8 cellular contexts compared by ENCODE assay signal in genomic region chr16:58755989-58756649, GRCh38. TPM values are rescaled to one million over a fixed set of nuclear protein-coding genes. Genes with fewer than 3 reads are reported as not detected.
DNase-seq lines count a peak whose midpoint lies in the region; ATAC-seq, FAIRE-seq and TF ChIP-seq lines count a peak whose summit lies in the region.

No MANE protein-coding gene starts in this region.

- peak; percentile 86 for TF ChIP-seq CTCF in chondrocyte (IDR thresholded peaks at IDR 0.05)
- TF ChIP-seq CTCF in HepG2 (CRISPR knock-in tag; IDR thresholded peaks at IDR 0.05) = peak; percentile 97

- H3K27ac Mint-ChIP-seq in chondrocyte (ENCODE audit: unreplicated experiment) = no peak overlapping the region

- peak; percentile 98 for ATAC-seq in GM18861 (IDR thresholded peaks at IDR 0.05; ENCODE audit: unreplicated experiment)
- ATAC-seq in HG03066 (IDR thresholded peaks at IDR 0.05; ENCODE audit: low read depth, unreplicated experiment) = peak; percentile 95
- peak; percentile 98 for ATAC-seq in HepG2

- H3K4me2 ChIP-seq in HepG2 (ENCODE audit: low read depth, low read length) = peak overlapping the region; percentile 25; the same call in 1 of the 2 replicates

- H4K20me1 ChIP-seq in HepG2 (ENCODE audit: insufficient read depth, low read length) = no peaks in the 10 kb centered on the region

- no TSS peak for BruUV-seq in HepG2 (replicated peaks; lab: Mats Ljungman, UMichigan)

- H2AFZ ChIP-seq in HepG2 (ENCODE audit: low read length) = no peak overlapping the region

- H3K27me3 Mint-ChIP-seq in chondrocyte (ENCODE audit: low read depth) = peaks cover 19% of the 10 kb centered on the region

- in situ Hi-C loops in HepG2 (cut with HindIII; ENCODE audit: extremely low pct_ligation_motif_present, low pct_unique_long_range_greater_than_20kb) = loop anchor here (5.0 to 10.0 kb wide), 2 partner anchors 74 to 421 kb away; partner anchors contain the start of gene SLC38A7

- H3K9me3 ChIP-seq in HepG2 (ENCODE audit: low read length) = no peaks in the 10 kb centered on the region

- no peaks in the 10 kb centered on the region for H3K36me3 Mint-ChIP-seq in chondrocyte (ENCODE audit: low read depth)

- no peaks in the 10 kb centered on the region for H3K9me3 Mint-ChIP-seq in chondrocyte (ENCODE audit: low read depth)

- H3K4me3 ChIP-seq in HepG2 (replicated peaks in 1 of 3; ENCODE audit: insufficient read depth in 1 of 3, low read depth in 2 of 3, low read length in 3 of 3) = no peak overlapping the region; a peak in 1 of 6 replicates

- no peak overlapping the region for H3K4me3 Mint-ChIP-seq in chondrocyte (ENCODE audit: unreplicated experiment)

- CTCF ChIA-PET in HepG2 (lab: Yijun Ruan, JAX; ENCODE audit: low intra/inter-chr PET ratio, low total read pairs) = interaction anchor here (1.2 to 2.9 kb wide), 4 partner anchors 77 to 456 kb away, joined by 4 to 9 read pairs (median 6); no protein-coding TSS in a partner anchor

- peak; percentile 94 for TF ChIP-seq RAD21 in HepG2 (CRISPR knock-in tag; IDR thresholded peaks at IDR 0.05)

- peak; percentile 71 for DNase-seq in AG08396 (ENCODE audit: low spot score)
- peak; percentile 68 for DNase-seq in NCI-H2171 treated with DMSO at 0.1 percent for 48 hours (lab: John Stamatoyannopoulos, UW)
- DNase-seq in activated CD4-positive, alpha-beta T cell treated with anti-CD3 and anti-CD28 coated beads for 24 hours (ENCODE audit: low read depth in 2 of 2) = peak; percentile 65 to 68
- DNase-seq in chondrocyte (ENCODE audit: low spot score) = no peak
- peak; percentile 81 for DNase-seq in HepG2 (ENCODE audit: low spot score)
- DNase-seq in stimulated activated CD8-positive, alpha-beta memory T cell treated with anti-CD3 and anti-CD28 coated beads, Interleukin-12 subunit alpha, Interleukin-12 subunit beta, amount 100 ng/mL, for 1 hour (ENCODE audit: low read depth) = peak; percentile 60

- intact Hi-C loops in HepG2 (cut with micrococcal nuclease; ENCODE audit: unreplicated experiment) = loop anchor here (1.0 to 5.0 kb wide), 6 partner anchors 78 to 420 kb away; no protein-coding TSS in a partner anchor

- H3K4me1 ChIP-seq in HepG2 (ENCODE audit: insufficient read depth, low read length) = peaks cover 6% of the 10 kb centered on the region

- 16% methylated on average over 17 of the region's 17 CpGs for WGBS in HepG2 (ENCODE audit: low lambda C conversion rate)

- H3K4me1 Mint-ChIP-seq in chondrocyte (ENCODE audit: low read depth) = no peaks in the 10 kb centered on the region

- POLR2A ChIA-PET in HepG2 (lab: Yijun Ruan, JAX) = interaction anchor here (0.5 to 1.3 kb wide), 5 partner anchors 22 to 159 kb away, joined by 3 to 7 read pairs (median 4); partner anchors contain the start of genes GOT2 and SLC38A7

- no peak for TF ChIP-seq POLR2A in HepG2 (IDR thresholded peaks at IDR 0.05; ENCODE audit: insufficient read depth in 1 of 2, low read depth in 2 of 2, low read length in 2 of 2)

- TF ChIP-seq EP300 in HepG2 (IDR thresholded peaks at IDR 0.05; ENCODE audit: low read depth in 2 of 2, low read length in 2 of 2) = no peak
- no peak for TF ChIP-seq EP300 in HepG2 (CRISPR knock-in tag; IDR thresholded peaks at IDR 0.05; ENCODE audit: borderline replicate concordance)

- no peaks in the 10 kb centered on the region for H3K79me2 ChIP-seq in HepG2 (ENCODE audit: insufficient read depth, low read length)

- no peak overlapping the region for H3K9ac ChIP-seq in HepG2 (ENCODE audit: insufficient read depth, low read depth, low read length)

- FAIRE-seq in HepG2 (lab: Jason Lieb, UNC) = peak; percentile 94

- no peak overlapping the region for H3K27ac ChIP-seq in HepG2 (ENCODE audit: extremely low read length, insufficient read depth, low read length)

- peaks cover 6 to 19% of the 10 kb centered on the region in 2 experiments; a peak in 3 of 5 replicates for H3K27me3 ChIP-seq in HepG2 (ENCODE audit: control insufficient read depth in 1 of 2, insufficient read depth in 2 of 2, low read length in 2 of 2)

- H3K36me3 ChIP-seq in HepG2 (replicated peaks in 1 of 2; ENCODE audit: control insufficient read depth in 1 of 2, insufficient read depth in 2 of 2, low read length in 2 of 2) = no peaks in the 10 kb centered on the region

TF ChIP-seq in HepG2, 621 proteins besides CTCF, POLR2A, EP300 and RAD21 (continues in another document):
- peak; percentile 57 for TF ChIP-seq FOXA3 (CRISPR knock-in tag; IDR thresholded peaks at IDR 0.05)
- TF ChIP-seq TBL1XR1 (IDR thresholded peaks at IDR 0.05; ENCODE audit: borderline replicate concordance, low read length, partially characterized antibody) = no peak
- no peak for TF ChIP-seq ZNF205 (CRISPR knock-in tag; IDR thresholded peaks at IDR 0.05)
- peak; percentile 50; the same call in 1 of the 2 replicates for TF ChIP-seq ETV5 (CRISPR knock-in tag; IDR thresholded peaks at IDR 0.05; ENCODE audit: borderline replicate concordance)
- no peak for TF ChIP-seq MAX (IDR thresholded peaks at IDR 0.05)
- no peak for TF ChIP-seq E2F5 (CRISPR knock-in tag; conservative IDR thresholded peaks at IDR 0.05)
- TF ChIP-seq KLF13 (CRISPR knock-in tag; IDR thresholded peaks at IDR 0.05) = no peak; the same call in 1 of the 2 replicates
- TF ChIP-seq ERF (CRISPR knock-in tag; IDR thresholded peaks at IDR 0.05) = no peak
- no peak for TF ChIP-seq MXI1 (IDR thresholded peaks at IDR 0.05; ENCODE audit: borderline replicate concordance, low read depth, low read length)
- no peak for TF ChIP-seq BCL3 (CRISPR knock-in tag; IDR thresholded peaks at IDR 0.05)
- no peak for TF ChIP-seq ZNF503 (CRISPR knock-in tag; IDR thresholded peaks at IDR 0.05)

RNA-seq across cellular contexts. Expression of gene GOT2, which starts 22.0 kb away (rescaled TPM):
- total RNA-seq in chondrocyte (54.5 to 74.9 TPM (median 55.4 TPM) in 3 replicates), HepG2 (2016; rRNA removed; fragmentation: Illumina TruSeq; extraction: Trizol) (121 and 160 TPM in 2 replicates)
- 26.4 and 30.5 TPM in 2 replicates for total RNA-seq in HepG2 (2016; cell fraction: cytosol; rRNA removed; fragmentation: Illumina TruSeq; extraction: Trizol; ENCODE audit: low read depth)
- total RNA-seq in HepG2 (2016; cell fraction: insoluble cytoplasmic fraction; rRNA removed; fragmentation: Illumina TruSeq; extraction: Trizol) = 124 and 142 TPM in 2 replicates
- total RNA-seq in HepG2 (2016; cell fraction: membrane; rRNA removed; fragmentation: Illumina TruSeq; extraction: Trizol) = 67.7 and 68.3 TPM in 2 replicates
- 69.5 and 80.4 TPM in 2 replicates for total RNA-seq in HepG2 (2016; cell fraction: nucleus; rRNA removed; fragmentation: Illumina TruSeq; extraction: Trizol)
- polyA plus RNA-seq in HepG2 (2011; rRNA removed) = 28.9 and 32.6 TPM in 2 replicates
- 31.0 and 41.3 TPM in 2 replicates for polyA plus RNA-seq in HepG2 (2011; cell fraction: cytosol; rRNA removed)
- polyA plus RNA-seq in HepG2 (2011; cell fraction: nucleus; rRNA removed) = 33.5 and 44.0 TPM in 2 replicates
- 91.3 and 110 TPM in 2 replicates for polyA plus RNA-seq in HepG2 (2012)
- polyA plus RNA-seq in HepG2 (2016; cell fraction: cytosol; fragmentation: Illumina TruSeq; extraction: Trizol; ENCODE audit: low read depth) = 27.9 and 30.5 TPM in 2 replicates
- 167 and 192 TPM in 2 replicates for polyA plus RNA-seq in HepG2 (2016; cell fraction: insoluble cytoplasmic fraction; fragmentation: Illumina TruSeq; extraction: Trizol; ENCODE audit: low read depth)
- 54.8 and 61.1 TPM in 2 replicates for polyA plus RNA-seq in HepG2 (2016; cell fraction: membrane; fragmentation: Illumina TruSeq; extraction: Trizol; ENCODE audit: low read depth)
- polyA plus RNA-seq in HepG2 (2016; cell fraction: nucleus; fragmentation: Illumina TruSeq; extraction: Trizol; ENCODE audit: insufficient read depth, low read depth) = 103 and 108 TPM in 2 replicates
- 39.6 and 63.7 TPM in 2 replicates for polyA minus RNA-seq in HepG2 (2011; rRNA and poly(A)+ RNA removed; ENCODE audit: low replicate concordance)
- 84.3 and 87.1 TPM in 2 replicates for polyA minus RNA-seq in HepG2 (2011; cell fraction: cytosol; rRNA and poly(A)+ RNA removed)
- 30.4 and 44.4 TPM in 2 replicates for polyA minus RNA-seq in HepG2 (2011; cell fraction: nucleus; rRNA and poly(A)+ RNA removed)
